16 cellular contexts compared by ENCODE assay signal in genomic region chr6:89928604-89929003, GRCh38. TPM values are rescaled to one million over a fixed set of nuclear protein-coding genes. Genes with fewer than 3 reads are reported as not detected.
A peak's percentile ranks its signal among the peaks of the same experiment; 100 is the strongest.
DNase-seq lines count a peak whose midpoint lies in the region; ATAC-seq and TF ChIP-seq lines count a peak whose summit lies in the region.
"Had no signal": no experiment of that assay in that cellular context is flagged by ENCODE, and none has a peak within 500 bp of the region (broad histone marks: within the 10 kb centered on the region; RNA-seq: fewer than 3 reads in every experiment).

No MANE protein-coding gene starts in this region.

- H3K4me3 ChIP-seq in endodermal cell (ENCODE audit: low read length) (no peak overlapping the region), spleen (no peak overlapping the region)
- H3K4me3 ChIP-seq: dorsolateral prefrontal cortex, ovary, skin epidermis, tibial nerve had no signal

- H3K9ac ChIP-seq in endodermal cell (ENCODE audit: extremely low read depth, low read length, poor library complexity, severe bottlenecking): no peak overlapping the region

- H3K27ac Mint-ChIP-seq in T-cell (peak overlapping the region; percentile 25 to 74), endodermal cell (peak overlapping the region; percentile 52)
- peak overlapping the region; percentile 85 for H3K27ac Mint-ChIP-seq in stimulated activated naive CD8-positive, alpha-beta T cell treated with anti-CD3 and anti-CD28 coated beads, Interleukin-15, Interleukin-2, amounts not matched to agents 100 ng/mL and 50 ng/mL, for 24 hours

- no peaks in the 10 kb centered on the region for H3K9me3 ChIP-seq in endodermal cell (ENCODE audit: control insufficient read depth, low read length)
- H3K9me3 ChIP-seq in spleen: no peaks in the 10 kb centered on the region
- H3K9me3 ChIP-seq: ovary had no signal

- TF ChIP-seq CTCF in endodermal cell (conservative IDR thresholded peaks at IDR 0.05) (no peak), spleen (IDR thresholded peaks at IDR 0.05 in 8 of 11, conservative IDR thresholded peaks at IDR 0.05 in 3 of 11) (no peak)

- H3K36me3 Mint-ChIP-seq in T-cell: peaks cover 45% of the 10 kb centered on the region
- peaks cover 22% of the 10 kb centered on the region for H3K36me3 Mint-ChIP-seq in endodermal cell (ENCODE audit: low read depth)
- peaks cover 70% of the 10 kb centered on the region for H3K36me3 Mint-ChIP-seq in stimulated activated naive CD8-positive, alpha-beta T cell treated with anti-CD3 and anti-CD28 coated beads, Interleukin-15, Interleukin-2, amounts not matched to agents 100 ng/mL and 50 ng/mL, for 24 hours (ENCODE audit: low read depth)

- H3K9me3 Mint-ChIP-seq in T-cell: no peaks in the 10 kb centered on the region
- no peaks in the 10 kb centered on the region for H3K9me3 Mint-ChIP-seq in endodermal cell
- H3K9me3 Mint-ChIP-seq in stimulated activated naive CD8-positive, alpha-beta T cell treated with anti-CD3 and anti-CD28 coated beads, Interleukin-15, Interleukin-2, amounts not matched to agents 100 ng/mL and 50 ng/mL, for 24 hours: no peaks in the 10 kb centered on the region
- H3K9me3 Mint-ChIP-seq: activated naive CD8-positive, alpha-beta T cell treated with anti-CD3 and anti-CD28 coated beads, Interleukin-2, amount 10 ng/mL, durations not matched to agents 7 days and 5 days had no signal

- DNase-seq in activated naive CD4-positive, alpha-beta T cell treated with Interleukin-2 at 50 U/mL for 16 hours: peak; percentile 17
- DNase-seq in activated naive CD4-positive, alpha-beta T cell (lab: John Stamatoyannopoulos, UW): no peak
- DNase-seq in T-cell (no peak), endodermal cell (no peak), spleen (no peak), HCEC 1CT (no peak), DMS 273 (lab: John Stamatoyannopoulos, UW; ENCODE audit: unreplicated experiment) (no peak)
- DNase-seq: activated naive CD8-positive, alpha-beta T cell treated with anti-CD3 and anti-CD28 coated beads, Interleukin-2, amount 10 ng/mL, durations not matched to agents 7 days and 5 days; dorsolateral prefrontal cortex; foreskin fibroblast; MM.1S; ovary had no signal

- ATAC-seq in T-cell (replicated peaks in 1 of 4): no peak

- H3K27ac ChIP-seq in endodermal cell (ENCODE audit: low read depth, low read length): no peak overlapping the region
- H3K27ac ChIP-seq in spleen: no peak overlapping the region
- H3K27ac ChIP-seq: ovary had no signal

- no peaks in the 10 kb centered on the region for H3K27me3 ChIP-seq in endodermal cell (ENCODE audit: control insufficient read depth, insufficient read depth, low read length, poor library complexity, severe bottlenecking)
- H3K27me3 ChIP-seq in spleen (replicated peaks in 1 of 7): no peaks in the 10 kb centered on the region
- H3K27me3 ChIP-seq: dorsolateral prefrontal cortex, ovary, tibial nerve had no signal

- intact Hi-C loops in spleen (cut with DNase I; ENCODE audit: low total_unique reads): no loop called here

- H3K4me1 ChIP-seq in endodermal cell (ENCODE audit: control insufficient read depth, insufficient read depth, low read length) (no peaks in the 10 kb centered on the region), spleen (no peaks in the 10 kb centered on the region)

- H3K36me3 ChIP-seq in endodermal cell (ENCODE audit: control insufficient read depth, insufficient read depth, low read length): peaks cover 18% of the 10 kb centered on the region
- peaks cover 6 to 38% (median 13%) of the 10 kb centered on the region in 6 donors for H3K36me3 ChIP-seq in spleen
- H3K36me3 ChIP-seq: ovary had no signal

- POLR2A ChIA-PET in T-cell (lab: Charles Lee): no interaction called here

- peaks cover 38 to 60% (median 46%) of the 10 kb centered on the region in 3 donors for H3K4me1 Mint-ChIP-seq in T-cell
- H3K4me1 Mint-ChIP-seq in endodermal cell: peaks cover 11% of the 10 kb centered on the region
- H3K4me1 Mint-ChIP-seq in stimulated activated naive CD8-positive, alpha-beta T cell treated with anti-CD3 and anti-CD28 coated beads, Interleukin-15, Interleukin-2, amounts not matched to agents 100 ng/mL and 50 ng/mL, for 24 hours (ENCODE audit: low read depth): peaks cover 73% of the 10 kb centered on the region

- H3K4me3 Mint-ChIP-seq in T-cell (no peak overlapping the region), endodermal cell (no peak overlapping the region)
- no peak overlapping the region for H3K4me3 Mint-ChIP-seq in stimulated activated naive CD8-positive, alpha-beta T cell treated with anti-CD3 and anti-CD28 coated beads, Interleukin-15, Interleukin-2, amounts not matched to agents 100 ng/mL and 50 ng/mL, for 24 hours
- H3K4me3 Mint-ChIP-seq: activated naive CD8-positive, alpha-beta T cell treated with anti-CD3 and anti-CD28 coated beads, Interleukin-2, amount 10 ng/mL, durations not matched to agents 7 days and 5 days had no signal

- H3K27me3 Mint-ChIP-seq in T-cell (no peaks in the 10 kb centered on the region), endodermal cell (ENCODE audit: insufficient read depth) (no peaks in the 10 kb centered on the region)
- no peaks in the 10 kb centered on the region for H3K27me3 Mint-ChIP-seq in stimulated activated naive CD8-positive, alpha-beta T cell treated with anti-CD3 and anti-CD28 coated beads, Interleukin-15, Interleukin-2, amounts not matched to agents 100 ng/mL and 50 ng/mL, for 24 hours

- 93 to 96% methylated on average over 4 to 6 of the region's 6 CpGs for WGBS in endodermal cell (ENCODE audit: insufficient coverage in 1 of 2, insufficient read length in 1 of 2), 2 experiments
- 89 to 94% (median 93%) methylated on average over 6 of the region's 6 CpGs for WGBS in spleen, 5 donors

- no peak for TF ChIP-seq POLR2A in spleen (IDR thresholded peaks at IDR 0.05)

- CTCF ChIA-PET in T-cell (lab: Charles Lee): interaction anchor here in 1 of 2 donors (0.5 to 0.7 kb wide), 2 partner anchors 137 to 600 kb away, joined by 3 to 7 read pairs; no protein-coding TSS in a partner anchor

RNA-seq across cellular contexts. Expression of gene GJA10, which starts 34.3 kb away (rescaled TPM):
- not detected for total RNA-seq in T-cell
- under 1 TPM in 1 of 2 donors, not detected in 1; 0.42 TPM for total RNA-seq in endodermal cell
- polyA plus RNA-seq in endodermal cell (2013, experiment 1 of 2): not detected
- not detected for polyA plus RNA-seq in endodermal cell (2013, experiment 2 of 2)
- total RNA-seq in spleen: not detected
- polyA plus RNA-seq in spleen: not detected
- total RNA-seq: activated naive CD8-positive, alpha-beta T cell treated with anti-CD3 and anti-CD28 coated beads, Interleukin-2, amount 10 ng/mL, durations not matched to agents 7 days and 5 days; dorsolateral prefrontal cortex; mesenteric fat pad; ovary; tibial nerve had no signal
- polyA plus RNA-seq: ovary had no signal
